Comparison of ENCODE assay signal across 14 cellular contexts in the genomic region with DNA sequence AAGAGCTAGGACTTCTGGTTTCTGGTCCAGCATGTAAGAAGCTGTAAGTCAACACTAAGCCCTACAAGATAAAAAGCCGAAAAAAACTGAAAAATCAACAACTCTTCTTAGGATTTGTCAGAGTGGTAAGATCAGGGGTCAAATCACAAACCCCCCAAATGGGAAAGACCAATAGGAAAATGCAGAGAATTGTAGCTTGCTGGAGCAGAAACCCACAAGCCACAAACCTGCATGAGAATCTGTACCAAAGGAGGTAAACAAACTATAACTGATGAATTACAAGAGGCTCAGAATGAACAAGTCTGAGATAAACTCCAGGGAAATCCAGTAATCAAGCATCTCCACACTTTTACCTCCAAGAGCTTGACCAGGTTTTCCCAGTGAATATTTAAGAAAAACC. TPM values are rescaled to one million over a fixed set of nuclear protein-coding genes. Genes with fewer than 3 reads are reported as not detected.
DNase-seq lines count a peak whose midpoint lies in the region; ATAC-seq and TF ChIP-seq lines count a peak whose summit lies in the region.
"Had no signal": no experiment of that assay in that cellular context is flagged by ENCODE, and none has a peak within 500 bp of the region (broad histone marks: within the 10 kb centered on the region; RNA-seq: fewer than 3 reads in every experiment).

No MANE protein-coding gene starts in this region.

- H3K27ac Mint-ChIP-seq in activated CD4-positive, alpha-beta T cell treated with anti-CD3 and anti-CD28 coated beads for 36 hours, result peak overlapping the region; percentile 68
- H3K27ac Mint-ChIP-seq in activated CD8-positive, alpha-beta T cell treated with anti-CD3 and anti-CD28 coated beads for 36 hours, result peak overlapping the region; percentile 78
- peak overlapping the region; percentile 71 to 95 (median 89) for H3K27ac Mint-ChIP-seq in naive thymus-derived CD8-positive, alpha-beta T cell
- H3K27ac Mint-ChIP-seq: type B pancreatic cell had no signal

- DNase-seq in activated CD4-positive, alpha-beta T cell treated with anti-CD3 and anti-CD28 coated beads for 36 hours, result no peak
- DNase-seq in activated CD4-positive, alpha-beta T cell treated with anti-CD3 and anti-CD28 coated beads, Interleukin-2, amount 50 U/mL, for 1 hour, result no peak
- peak; percentile 13 for DNase-seq in activated CD8-positive, alpha-beta T cell treated with anti-CD3 and anti-CD28 coated beads for 36 hours
- peak in 5 of 10 donors; percentile 4 to 63 (median 14) for DNase-seq in naive thymus-derived CD8-positive, alpha-beta T cell
- DNase-seq in SIG-M5 (lab: John Stamatoyannopoulos, UW) (no peak), NCI-H2029 treated with DMSO at 0.1 percent for 48 hours (lab: John Stamatoyannopoulos, UW) (no peak)
- DNase-seq: activated CD4-positive, alpha-beta T cell treated with anti-CD3 and anti-CD28 coated beads for 1 hour; adrenal gland; islet precursor cell; NCI-H146; NCI-H82 had no signal

- H3K27me3 Mint-ChIP-seq in activated CD4-positive, alpha-beta T cell treated with anti-CD3 and anti-CD28 coated beads for 36 hours, result no peaks in the 10 kb centered on the region
- no peaks in the 10 kb centered on the region for H3K27me3 Mint-ChIP-seq in activated CD8-positive, alpha-beta T cell treated with anti-CD3 and anti-CD28 coated beads for 36 hours
- no peaks in the 10 kb centered on the region for H3K27me3 Mint-ChIP-seq in naive thymus-derived CD8-positive, alpha-beta T cell
- H3K27me3 Mint-ChIP-seq: type B pancreatic cell had no signal

- no peak for TF ChIP-seq CTCF in activated CD8-positive, alpha-beta T cell treated with anti-CD3 and anti-CD28 coated beads for 36 hours (IDR thresholded peaks at IDR 0.05)

- H3K4me3 Mint-ChIP-seq in activated CD4-positive, alpha-beta T cell treated with anti-CD3 and anti-CD28 coated beads for 36 hours, result no peak overlapping the region
- H3K4me3 Mint-ChIP-seq in activated CD8-positive, alpha-beta T cell treated with anti-CD3 and anti-CD28 coated beads for 36 hours, result no peak overlapping the region
- H3K4me3 Mint-ChIP-seq in naive thymus-derived CD8-positive, alpha-beta T cell, result peak overlapping the region; percentile 47 to 76 (median 68)
- H3K4me3 Mint-ChIP-seq: type B pancreatic cell had no signal

- H3K36me3 Mint-ChIP-seq in activated CD4-positive, alpha-beta T cell treated with anti-CD3 and anti-CD28 coated beads for 36 hours (ENCODE audit: low read depth), result peaks cover 26% of the 10 kb centered on the region
- H3K36me3 Mint-ChIP-seq in activated CD8-positive, alpha-beta T cell treated with anti-CD3 and anti-CD28 coated beads for 36 hours (ENCODE audit: low read depth), result peaks cover 34% of the 10 kb centered on the region
- H3K36me3 Mint-ChIP-seq in naive thymus-derived CD8-positive, alpha-beta T cell, result peaks cover 14 to 27% (median 24%) of the 10 kb centered on the region in 3 donors

- H3K9me3 Mint-ChIP-seq in activated CD4-positive, alpha-beta T cell treated with anti-CD3 and anti-CD28 coated beads for 36 hours (ENCODE audit: low read depth), result peaks cover 23% of the 10 kb centered on the region
- peaks cover 16% of the 10 kb centered on the region for H3K9me3 Mint-ChIP-seq in activated CD8-positive, alpha-beta T cell treated with anti-CD3 and anti-CD28 coated beads for 36 hours
- peaks cover 12 to 28% (median 21%) of the 10 kb centered on the region in 9 donors for H3K9me3 Mint-ChIP-seq in naive thymus-derived CD8-positive, alpha-beta T cell

- H3K4me1 Mint-ChIP-seq in activated CD4-positive, alpha-beta T cell treated with anti-CD3 and anti-CD28 coated beads for 36 hours, result peaks cover 81% of the 10 kb centered on the region
- H3K4me1 Mint-ChIP-seq in activated CD8-positive, alpha-beta T cell treated with anti-CD3 and anti-CD28 coated beads for 36 hours (ENCODE audit: low read depth), result peaks cover 77% of the 10 kb centered on the region
- H3K4me1 Mint-ChIP-seq in naive thymus-derived CD8-positive, alpha-beta T cell, result peaks cover 29 to 85% (median 75%) of the 10 kb centered on the region in 4 donors

- intact Hi-C loops in activated CD4-positive, alpha-beta T cell treated with anti-CD3 and anti-CD28 coated beads for 36 hours (cut with DNase I, micrococcal nuclease), result loop anchor here in 1 of 2 experiments (5.0 kb wide), 1 partner anchor 35 kb away; a partner anchor contains a TSS
- intact Hi-C loops in activated CD8-positive, alpha-beta T cell treated with anti-CD3 and anti-CD28 coated beads for 36 hours (cut with micrococcal nuclease), result no loop called here

- POLR2A ChIA-PET in activated CD4-positive, alpha-beta T cell treated with anti-CD3 and anti-CD28 coated beads for 36 hours (lab: Charles Lee), result no interaction called here
- POLR2A ChIA-PET in activated CD8-positive, alpha-beta T cell treated with anti-CD3 and anti-CD28 coated beads for 36 hours (lab: Charles Lee), result no interaction called here
- POLR2A ChIA-PET in naive thymus-derived CD8-positive, alpha-beta T cell (lab: Charles Lee), result interaction anchor here (0.7 to 1.2 kb wide), 2 partner anchors 35 to 37 kb away, joined by 3 to 8 read pairs; no protein-coding TSS in a partner anchor

- peak; percentile 23 for ATAC-seq in activated CD4-positive, alpha-beta T cell treated with anti-CD3 and anti-CD28 coated beads for 36 hours
- peak; percentile 36 for ATAC-seq in GM21786 (IDR thresholded peaks at IDR 0.05; ENCODE audit: unreplicated experiment)
- ATAC-seq in activated CD8-positive, alpha-beta T cell treated with anti-CD3 and anti-CD28 coated beads for 36 hours, result no peak
- ATAC-seq in naive thymus-derived CD8-positive, alpha-beta T cell, result peak; percentile 64 to 73
- no peak for ATAC-seq in GM21723 (IDR thresholded peaks at IDR 0.05; ENCODE audit: unreplicated experiment)

- CTCF ChIA-PET in activated CD4-positive, alpha-beta T cell treated with anti-CD3 and anti-CD28 coated beads for 36 hours (lab: Charles Lee), result interaction anchor here (1.5 kb wide), 1 partner anchor 37 kb away, joined by 8 read pairs; no protein-coding TSS in a partner anchor
- CTCF ChIA-PET in activated CD8-positive, alpha-beta T cell treated with anti-CD3 and anti-CD28 coated beads for 36 hours (lab: Charles Lee), result interaction anchor here (1.3 kb wide), 1 partner anchor 37 kb away, joined by 4 read pairs; no protein-coding TSS in a partner anchor

RNA-seq across cellular contexts. Expression of a gene that starts 36.0 kb away (rescaled TPM):
- total RNA-seq in activated CD4-positive, alpha-beta T cell treated with anti-CD3 and anti-CD28 coated beads for 36 hours, result 10 to 100 TPM; 24.0 to 31.4 TPM
- 10 to 100 TPM; 29.4 to 30.5 TPM for total RNA-seq in activated CD8-positive, alpha-beta T cell treated with anti-CD3 and anti-CD28 coated beads for 36 hours
- total RNA-seq in naive thymus-derived CD8-positive, alpha-beta T cell, result 10 to 100 TPM; 34.6 to 36.0 TPM
- 1 to 10 TPM; 3.0 to 4.2 (median 3.8) TPM for polyA plus RNA-seq in naive thymus-derived CD8-positive, alpha-beta T cell

Comparison
In these comparisons a context has a peak if more than half of its experiments do, and no peak if none do; other contexts are left out.
1. ATAC-seq: peak in activated CD4-positive, alpha-beta T cell treated with anti-CD3 and anti-CD28 coated beads for 36 hours (single experiment), GM21786 (single experiment) and naive thymus-derived CD8-positive, alpha-beta T cell (2 of 2); none in activated CD8-positive, alpha-beta T cell treated with anti-CD3 and anti-CD28 coated beads for 36 hours (single experiment) and GM21723 (single experiment).
2. H3K4me3 Mint-ChIP-seq: peak in naive thymus-derived CD8-positive, alpha-beta T cell (10 of 10); none in activated CD4-positive, alpha-beta T cell treated with anti-CD3 and anti-CD28 coated beads for 36 hours (single experiment) and activated CD8-positive, alpha-beta T cell treated with anti-CD3 and anti-CD28 coated beads for 36 hours (single experiment).
3. Peak in every context shown above with its lines, with median percentiles within 50 percentile points of each other: H3K27ac Mint-ChIP-seq.